Comparison of ENCODE assay signal across 9 cellular contexts in the genomic region with DNA sequence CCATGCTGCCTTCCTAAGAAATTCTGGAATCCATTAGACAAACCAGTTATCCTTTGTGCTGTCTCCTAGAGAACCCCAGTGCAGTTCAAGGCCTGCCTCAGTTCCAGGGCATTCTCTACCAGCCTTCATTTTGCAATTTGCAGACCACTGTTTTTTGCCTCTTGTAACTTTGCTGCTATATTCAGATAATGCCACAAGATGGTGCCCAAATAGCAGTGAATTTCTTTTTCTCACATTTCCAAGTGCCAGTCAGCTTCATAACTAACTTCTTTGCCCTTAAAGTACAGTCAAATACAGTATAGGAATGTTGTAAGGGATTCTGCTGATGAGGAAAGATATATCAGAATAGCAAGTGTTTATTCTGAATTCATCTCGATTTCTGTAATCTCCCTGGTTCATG. TPM values are rescaled to one million over a fixed set of nuclear protein-coding genes. Genes with fewer than 3 reads are reported as not detected.
DNase-seq lines count a peak whose midpoint lies in the region; ATAC-seq and TF ChIP-seq lines count a peak whose summit lies in the region.
"Had no signal": no experiment of that assay in that cellular context is flagged by ENCODE, and none has a peak within 500 bp of the region (broad histone marks: within the 10 kb centered on the region; RNA-seq: fewer than 3 reads in every experiment).

No MANE protein-coding gene starts in this region.

- no peak for TF ChIP-seq POLR2A in stomach (IDR thresholded peaks at IDR 0.05)

- H3K4me1 ChIP-seq in stomach: peaks cover 0 to 27% (median 0%) of the 10 kb centered on the region in 4 donors

- intact Hi-C loops in stomach (cut with DNase I; ENCODE audit: low total_unique reads): no loop called here

- H3K4me1 Mint-ChIP-seq in stimulated activated naive CD8-positive, alpha-beta T cell treated with anti-CD3 and anti-CD28 coated beads, Interleukin-15, amount 100 ng/mL, for 72 hours: no peaks in the 10 kb centered on the region

- DNase-seq in DMS53 (lab: John Stamatoyannopoulos, UW): peak; percentile 33
- peak; percentile 12 for DNase-seq in LoVo (ENCODE audit: low spot score)
- peak; percentile 45 to 64 for DNase-seq in cardiac fibroblast (ENCODE audit: low read depth in 2 of 2)
- DNase-seq in middle frontal gyrus (ENCODE audit: extremely low spot score, low spot score): peak; percentile 31
- DNase-seq in stomach: no peak
- DNase-seq in stimulated activated naive CD8-positive, alpha-beta T cell treated with anti-CD3 and anti-CD28 coated beads, Interleukin-15, amount 100 ng/mL, for 72 hours: no peak
- no peak for DNase-seq in mesenteric fat pad (ENCODE audit: low spot score)

- no peak overlapping the region for H3K4me3 ChIP-seq in cardiac fibroblast (replicated peaks in 1 of 2; ENCODE audit: low read depth in 2 of 2, low read length in 2 of 2)
- no peak overlapping the region for H3K4me3 ChIP-seq in stomach
- H3K4me3 ChIP-seq: SJSA1 had no signal

- no peaks in the 10 kb centered on the region for H3K27me3 ChIP-seq in stomach
- H3K27me3 ChIP-seq: SJSA1 had no signal

- no peak overlapping the region for H3K4me3 Mint-ChIP-seq in stimulated activated naive CD8-positive, alpha-beta T cell treated with anti-CD3 and anti-CD28 coated beads, Interleukin-15, amount 100 ng/mL, for 72 hours

- H3K27ac ChIP-seq in stomach: no peak overlapping the region
- H3K27ac ChIP-seq: SJSA1 had no signal

- H3K36me3 ChIP-seq in stomach: peaks cover 13 to 87% (median 73%) of the 10 kb centered on the region in 4 donors

- ATAC-seq in stimulated activated naive CD8-positive, alpha-beta T cell treated with anti-CD3 and anti-CD28 coated beads, Interleukin-15, amount 100 ng/mL, for 72 hours: no peak
- no peak for ATAC-seq in HG02970 (IDR thresholded peaks at IDR 0.05; ENCODE audit: low FRiP score, unreplicated experiment)

- TF ChIP-seq CTCF in cardiac fibroblast (IDR thresholded peaks at IDR 0.05; ENCODE audit: low read depth, low read length) (peak; percentile 33), stomach (IDR thresholded peaks at IDR 0.05) (peak in 3 of 7 experiments; percentile 10 to 18 (median 15))

- no peak for TF ChIP-seq EP300 in stomach (IDR thresholded peaks at IDR 0.05)

- H3K27me3 Mint-ChIP-seq in stimulated activated naive CD8-positive, alpha-beta T cell treated with anti-CD3 and anti-CD28 coated beads, Interleukin-15, amount 100 ng/mL, for 72 hours: no peaks in the 10 kb centered on the region

- 48 to 80% (median 68%) methylated on average over 1 of the region's 1 CpG for WGBS in stomach, 5 donors

- H3K9me3 ChIP-seq in stomach: no peaks in the 10 kb centered on the region
- H3K9me3 ChIP-seq: SJSA1 had no signal

- no peaks in the 10 kb centered on the region for H3K9me3 Mint-ChIP-seq in stimulated activated naive CD8-positive, alpha-beta T cell treated with anti-CD3 and anti-CD28 coated beads, Interleukin-15, amount 100 ng/mL, for 72 hours

- peak overlapping the region in 1 of 2 donors; percentile 47 for H3K27ac Mint-ChIP-seq in stimulated activated naive CD8-positive, alpha-beta T cell treated with anti-CD3 and anti-CD28 coated beads, Interleukin-15, amount 100 ng/mL, for 72 hours

RNA-seq across cellular contexts. Expression of a gene that starts 25.2 kb away (rescaled TPM):
- 10 to 100 TPM in 1 of 5 donors, 1 to 10 TPM in 3, under 1 TPM in 1; 0.29 to 23.7 (median 2.0) TPM for total RNA-seq in stomach
- 1 to 10 TPM; 1.2 to 1.6 (median 1.4) TPM for polyA plus RNA-seq in stomach
- total RNA-seq in mesenteric fat pad: 39.6 TPM

Comparison
In these comparisons a context has a peak if more than half of its experiments do, and no peak if none do; other contexts are left out.
1. DNase-seq: peak in DMS53 (single experiment), LoVo (single experiment), cardiac fibroblast (2 of 2) and middle frontal gyrus (single experiment); none in stomach (single experiment), stimulated activated naive CD8-positive, alpha-beta T cell treated with anti-CD3 and anti-CD28 coated beads, Interleukin-15, amount 100 ng/mL, for 72 hours (0 of 2) and mesenteric fat pad (single experiment).